ENCODE assay signal across 9 cellular contexts in the genomic region with DNA sequence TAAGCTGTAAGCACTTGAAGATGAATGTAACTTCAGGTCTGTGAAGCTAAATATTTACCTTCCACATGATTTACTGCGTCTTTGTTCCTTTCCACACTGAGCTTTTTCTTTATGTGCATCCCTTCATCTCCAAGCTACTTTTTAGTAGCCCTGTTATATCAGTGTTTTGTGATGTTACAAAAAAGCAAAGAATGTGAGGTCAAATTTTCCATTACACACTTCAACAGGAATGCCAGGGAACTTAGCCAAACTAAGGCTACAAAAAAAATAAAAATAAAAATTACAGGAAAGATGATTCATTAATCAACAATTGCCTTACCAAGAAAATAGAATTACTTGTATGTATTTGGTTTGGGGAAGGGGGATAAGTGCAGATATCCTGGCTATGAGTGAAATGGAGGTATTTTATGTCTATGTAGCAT.
DNase-seq lines count a peak whose midpoint lies in the region; ATAC-seq and TF ChIP-seq lines count a peak whose summit lies in the region.
"Had no signal": no experiment of that assay in that cellular context is flagged by ENCODE, and none has a peak within 500 bp of the region (broad histone marks: within the 10 kb centered on the region; RNA-seq: fewer than 3 reads in every experiment).

No MANE protein-coding gene starts in this region.

- DNase-seq in HCEC 1CT, result peak; percentile 92
- peak; percentile 87 for DNase-seq in astrocyte of the cerebellum (ENCODE audit: low read depth)
- no peak for DNase-seq in right atrium auricular region (ENCODE audit: low spot score)
- peak; percentile 57 for DNase-seq in smooth muscle cell of the brain vasculature (ENCODE audit: low read depth, low spot score)
- DNase-seq in SIG-M5 (lab: John Stamatoyannopoulos, UW), result no peak
- DNase-seq in NCI-H128 (lab: John Stamatoyannopoulos, UW; ENCODE audit: unreplicated experiment), result no peak
- no peak for DNase-seq in pons (ENCODE audit: low spot score)
- DNase-seq: activated naive CD8-positive, alpha-beta T cell treated with anti-CD3 and anti-CD28 coated beads, Interleukin-2, amount 10 ng/mL, durations not matched to agents 7 days and 5 days had no signal

- H3K27me3 ChIP-seq in right atrium auricular region, result no peaks in the 10 kb centered on the region

- TF ChIP-seq CTCF in astrocyte of the cerebellum (IDR thresholded peaks at IDR 0.05; ENCODE audit: low read depth, low read length, missing control alignments) (no peak), right atrium auricular region (IDR thresholded peaks at IDR 0.05) (no peak)

- H3K36me3 ChIP-seq in right atrium auricular region, result no peaks in the 10 kb centered on the region

- H3K4me3 ChIP-seq in astrocyte of the cerebellum (ENCODE audit: low read depth, low read length) (no peak overlapping the region), right atrium auricular region (no peak overlapping the region)

- H3K27ac ChIP-seq in right atrium auricular region, result peak overlapping the region; percentile 88 to 93

- in situ Hi-C loops in astrocyte of the cerebellum (cut with HindIII; ENCODE audit: low sequenced_read_pairs), result no loop called here

- ATAC-seq in GM21423 (IDR thresholded peaks at IDR 0.05; ENCODE audit: unreplicated experiment), result no peak

- no peaks in the 10 kb centered on the region for H3K9me3 ChIP-seq in right atrium auricular region

- peaks cover 0 to 64% of the 10 kb centered on the region in 2 donors for H3K4me1 ChIP-seq in right atrium auricular region

Comparison
In these comparisons a context has a peak if more than half of its experiments do, and no peak if none do; other contexts are left out.
1. DNase-seq: peak in HCEC 1CT (single experiment), astrocyte of the cerebellum (single experiment) and smooth muscle cell of the brain vasculature (single experiment); none in right atrium auricular region (single experiment), SIG-M5 (single experiment), NCI-H128 (single experiment) and pons (single experiment).